In genomic region chr12:74021937-74022336, GRCh38 we compare ENCODE assay signal across 1 cellular context.
TF ChIP-seq lines count a peak whose summit lies in the region.

No MANE protein-coding gene starts in this region.

TF ChIP-seq in K562, 482 proteins besides CTCF, POLR2A, EP300 and RAD21 (continued from another document and continues in another):
- TF ChIP-seq AFF1 (IDR thresholded peaks at IDR 0.05; ENCODE audit: low read depth in 1 of 2, partially characterized antibody in 2 of 2) (no peak), MNT (conservative IDR thresholded peaks at IDR 0.05) (0 out of 4 replicates have a peak, but pooled peaks of 1 of the 2 experiments have one; percentile 8), PKNOX1 (IDR thresholded peaks at IDR 0.05) (peak; percentile 72), CBFA2T2 (conservative IDR thresholded peaks at IDR 0.05) (peak; percentile 69), RFX1 (IDR thresholded peaks at IDR 0.05) (no peak), CCNT2 (IDR thresholded peaks at IDR 0.05; ENCODE audit: borderline replicate concordance, extremely low read depth, insufficient read length, low read depth, low read length) (peak; percentile 68), ADNP (tag; IDR thresholded peaks at IDR 0.05) (no peak), POLR2G (IDR thresholded peaks at IDR 0.05; ENCODE audit: low read depth, low read length) (no peak), SIX5 (IDR thresholded peaks at IDR 0.05; ENCODE audit: borderline replicate concordance in 1 of 2, insufficient read depth in 1 of 2, low read depth in 1 of 2, low read length in 2 of 2) (no peak), ZNF232 (CRISPR knock-in tag; IDR thresholded peaks at IDR 0.05) (no peak), TCF7L2 (IDR thresholded peaks at IDR 0.05; ENCODE audit: low read depth, low read length) (peak; percentile 44; the same call in 1 of the 2 replicates), ZSCAN29 (IDR thresholded peaks at IDR 0.05) (no peak), ZNF324 (CRISPR knock-in tag; IDR thresholded peaks at IDR 0.05) (no peak), ZNF197 (CRISPR knock-in tag; IDR thresholded peaks at IDR 0.05; ENCODE audit: low read depth) (no peak), NFIC (IDR thresholded peaks at IDR 0.05) (peak; percentile 78), KDM4B (IDR thresholded peaks at IDR 0.05; ENCODE audit: borderline replicate concordance in 2 of 2, low read depth in 1 of 2) (no peak), ELF1 (tag; IDR thresholded peaks at IDR 0.05) (no peak), ZBTB9 (CRISPR knock-in tag; IDR thresholded peaks at IDR 0.05) (no peak), L3MBTL2 (IDR thresholded peaks at IDR 0.05) (0 out of 2 replicates have a peak, but pooled peaks have one; percentile 19), ZNF347 (CRISPR knock-in tag; IDR thresholded peaks at IDR 0.05; ENCODE audit: low read depth) (no peak), STAT5A (IDR thresholded peaks at IDR 0.05; ENCODE audit: borderline replicate concordance, low read length) (peak; percentile 69; the same call in 1 of the 2 replicates), ZNF407 (IDR thresholded peaks at IDR 0.05; ENCODE audit: low read depth) (no peak), JUN (IDR thresholded peaks at IDR 0.05; ENCODE audit: borderline replicate concordance, low read depth, low read length) (0 out of 2 replicates have a peak, but pooled peaks have one; percentile 20), JUN (CRISPR knock-in tag; IDR thresholded peaks at IDR 0.05; ENCODE audit: borderline replicate concordance) (no peak), XRCC3 (IDR thresholded peaks at IDR 0.05) (no peak), ATF3 (IDR thresholded peaks at IDR 0.05) (peak; percentile 91), ATF3 (CRISPR knock-in tag; conservative IDR thresholded peaks at IDR 0.05) (no peak), ZMIZ1 (IDR thresholded peaks at IDR 0.05; ENCODE audit: low read depth in 2 of 2, low read length in 2 of 2) (no peak), STAT6 (CRISPR knock-in tag; IDR thresholded peaks at IDR 0.05) (no peak), ZNF140 (CRISPR knock-in tag; IDR thresholded peaks at IDR 0.05) (no peak), TEAD1 (CRISPR knock-in tag; IDR thresholded peaks at IDR 0.05) (0 out of 4 replicates have a peak, but pooled peaks of 1 of the 2 experiments have one; percentile 37), FOS (IDR thresholded peaks at IDR 0.05; ENCODE audit: extremely low read depth, insufficient read length) (no peak), CEBPG (CRISPR knock-in tag; IDR thresholded peaks at IDR 0.05) (peak; percentile 69), CEBPG (tag; conservative IDR thresholded peaks at IDR 0.05 in 1 of 2, IDR thresholded peaks at IDR 0.05 in 1 of 2) (peak; percentile 74 to 92; a peak in 3 of 4 replicates), GATA2 (CRISPR knock-in tag; IDR thresholded peaks at IDR 0.05) (peak; percentile 29; the same call in 1 of the 2 replicates)
